11 cellular contexts compared by ENCODE assay signal in genomic region chr10:4234661-4235060, GRCh38.
DNase-seq lines count a peak whose midpoint lies in the region; ATAC-seq, FAIRE-seq and TF ChIP-seq lines count a peak whose summit lies in the region.
"Had no signal": no experiment of that assay in that cellular context is flagged by ENCODE, and none has a peak within 500 bp of the region (broad histone marks: within the 10 kb centered on the region; RNA-seq: fewer than 3 reads in every experiment).

No MANE protein-coding gene starts in this region.

- H3K4me3 ChIP-seq in A673 (ENCODE audit: low read depth, low read length, poor library complexity, severe bottlenecking): no peak overlapping the region
- no peak overlapping the region for H3K4me3 ChIP-seq in HepG2 (replicated peaks in 1 of 3; ENCODE audit: insufficient read depth in 1 of 3, low read depth in 2 of 3, low read length in 3 of 3)
- H3K4me3 ChIP-seq: BLaER1 treated with 17β-estradiol and CSF1 and Interleukin-3, amounts not matched to agents 10 nM and 100 nM; breast epithelium had no signal

- in situ Hi-C loops in KBM-7 (cut with MboI; ENCODE audit: low pct_unique_long_range_greater_than_20kb, low sequenced_read_pairs) (no loop called here), HepG2 (cut with HindIII; ENCODE audit: extremely low pct_ligation_motif_present, low pct_unique_long_range_greater_than_20kb) (no loop called here), ACHN (cut with HindIII; ENCODE audit: low pct_ligation_motif_present, low pct_unique_long_range_greater_than_20kb, low sequenced_read_pairs) (no loop called here)

- no peak for FAIRE-seq in HepG2 (lab: Jason Lieb, UNC)

- H3K36me3 ChIP-seq in A673 (ENCODE audit: insufficient read depth, low read length, poor library complexity, severe bottlenecking) (no peaks in the 10 kb centered on the region), HepG2 (replicated peaks in 1 of 2; ENCODE audit: control insufficient read depth in 1 of 2, insufficient read depth in 2 of 2, low read length in 2 of 2) (no peaks in the 10 kb centered on the region)
- H3K36me3 ChIP-seq: BLaER1 treated with 17β-estradiol and CSF1 and Interleukin-3, amounts not matched to agents 10 nM and 100 nM; breast epithelium had no signal

- H4K20me1 ChIP-seq in HepG2 (ENCODE audit: insufficient read depth, low read length): no peaks in the 10 kb centered on the region
- H4K20me1 ChIP-seq: BLaER1 treated with 17β-estradiol and CSF1 and Interleukin-3, amounts not matched to agents 10 nM and 100 nM had no signal

- no peak for TF ChIP-seq RAD21 in HepG2 (CRISPR knock-in tag; IDR thresholded peaks at IDR 0.05)

- H3K9me3 ChIP-seq in A673 (ENCODE audit: low read depth, low read length, poor library complexity, severe bottlenecking): peaks cover 3% of the 10 kb centered on the region
- H3K9me3 ChIP-seq in HepG2 (ENCODE audit: low read length): no peaks in the 10 kb centered on the region

- BruUV-seq in A673 (replicated peaks; lab: Mats Ljungman, UMichigan): no TSS peak
- no TSS peak for BruUV-seq in HepG2 (replicated peaks; lab: Mats Ljungman, UMichigan)

- CTCF ChIA-PET in A673 (lab: Charles Lee): no interaction called here
- CTCF ChIA-PET in HepG2 (lab: Yijun Ruan, JAX; ENCODE audit: low intra/inter-chr PET ratio, low total read pairs): no interaction called here

- intact Hi-C loops in A673 (cut with micrococcal nuclease; ENCODE audit: unreplicated experiment): no loop called here
- intact Hi-C loops in HepG2 (cut with micrococcal nuclease; ENCODE audit: unreplicated experiment): no loop called here

- 0 out of 2 replicates have a peak, but pooled peaks have one; percentile 14 for TF ChIP-seq CTCF in A673 (conservative IDR thresholded peaks at IDR 0.05; ENCODE audit: low read depth, low read length)
- no peak for TF ChIP-seq CTCF in HepG2 (CRISPR knock-in tag; IDR thresholded peaks at IDR 0.05)

- peak; percentile 54 for DNase-seq in A673 (ENCODE audit: low spot score)
- peak; percentile 84 for DNase-seq in KBM-7
- DNase-seq in activated CD4-positive, alpha-beta T cell treated with anti-CD3 and anti-CD28 coated beads, Interleukin-2, amount 50 U/mL, for 48 hours: peak; percentile 15 to 36
- no peak for DNase-seq in HepG2 (ENCODE audit: low spot score)
- no peak for DNase-seq in ACHN
- no peak for DNase-seq in NCI-H1105 treated with DMSO at 0.1 percent for 48 hours (lab: John Stamatoyannopoulos, UW)
- DNase-seq: GOT3 had no signal

- H3K4me2 ChIP-seq in HepG2 (ENCODE audit: low read depth, low read length): no peak overlapping the region
- H3K4me2 ChIP-seq: BLaER1 treated with 17β-estradiol and CSF1 and Interleukin-3, amounts not matched to agents 10 nM and 100 nM had no signal

- no peak overlapping the region for H2AFZ ChIP-seq in HepG2 (ENCODE audit: low read length)

- no peak overlapping the region for H3K9ac ChIP-seq in HepG2 (ENCODE audit: insufficient read depth, low read depth, low read length)
- H3K9ac ChIP-seq: BLaER1 treated with 17β-estradiol and CSF1 and Interleukin-3, amounts not matched to agents 10 nM and 100 nM had no signal

- H3K4me1 ChIP-seq in A673 (ENCODE audit: insufficient read depth, low read length, poor library complexity, severe bottlenecking): no peaks in the 10 kb centered on the region
- no peaks in the 10 kb centered on the region for H3K4me1 ChIP-seq in HepG2 (ENCODE audit: insufficient read depth, low read length)
- H3K4me1 ChIP-seq: BLaER1 treated with 17β-estradiol and CSF1 and Interleukin-3, amounts not matched to agents 10 nM and 100 nM; breast epithelium had no signal

- H3K27me3 ChIP-seq in A673 (replicated peaks; ENCODE audit: insufficient read depth, low read depth, low read length, poor library complexity) (no peaks in the 10 kb centered on the region), HepG2 (ENCODE audit: control insufficient read depth in 1 of 2, insufficient read depth in 2 of 2, low read length in 2 of 2) (0 out of 5 replicates have a peak, but pooled peaks cover 0 to 6% of the 10 kb centered on the region in 2 experiments)
- H3K27me3 ChIP-seq: BLaER1 treated with 17β-estradiol and CSF1 and Interleukin-3, amounts not matched to agents 10 nM and 100 nM; breast epithelium had no signal

- no peak overlapping the region for H3K27ac ChIP-seq in A673 (ENCODE audit: low read depth, low read length, poor library complexity, severe bottlenecking)
- H3K27ac ChIP-seq in HepG2 (ENCODE audit: extremely low read length, insufficient read depth, low read length): no peak overlapping the region
- H3K27ac ChIP-seq: BLaER1 treated with 17β-estradiol and CSF1 and Interleukin-3, amounts not matched to agents 10 nM and 100 nM; breast epithelium had no signal

- no peak for TF ChIP-seq EP300 in HepG2 (IDR thresholded peaks at IDR 0.05; ENCODE audit: low read depth in 2 of 2, low read length in 2 of 2)
- TF ChIP-seq EP300 in HepG2 (CRISPR knock-in tag; IDR thresholded peaks at IDR 0.05; ENCODE audit: borderline replicate concordance): no peak

- POLR2A ChIA-PET in A673 (lab: Charles Lee; ENCODE audit: low non-redundant PET) (no interaction called here), HepG2 (lab: Yijun Ruan, JAX) (no interaction called here)

- TF ChIP-seq POLR2A in HepG2 (IDR thresholded peaks at IDR 0.05; ENCODE audit: insufficient read depth in 1 of 2, low read depth in 2 of 2, low read length in 2 of 2): no peak

- WGBS in HepG2 (ENCODE audit: low lambda C conversion rate): 16% methylated on average over 8 of the region's 8 CpGs

- H3K79me2 ChIP-seq in HepG2 (ENCODE audit: insufficient read depth, low read length): no peaks in the 10 kb centered on the region

- ATAC-seq in HepG2 (no peak), HG02610 (IDR thresholded peaks at IDR 0.05; ENCODE audit: unreplicated experiment) (no peak), GM19467 (IDR thresholded peaks at IDR 0.05; ENCODE audit: unreplicated experiment) (no peak)

TF ChIP-seq in HepG2, 621 proteins besides CTCF, POLR2A, EP300 and RAD21:
- 0 out of 2 replicates have a peak, but pooled peaks have one; percentile 20 for TF ChIP-seq MNT (IDR thresholded peaks at IDR 0.05)
- no peak for TF ChIP-seq CREB1 (IDR thresholded peaks at IDR 0.05)
- TF ChIP-seq CREB1 (CRISPR knock-in tag; IDR thresholded peaks at IDR 0.05): no peak

Comparison
In these comparisons a context has a peak if more than half of its experiments do, and no peak if none do; other contexts are left out.
1. DNase-seq: peak in A673 (single experiment), KBM-7 (single experiment) and activated CD4-positive, alpha-beta T cell treated with anti-CD3 and anti-CD28 coated beads, Interleukin-2, amount 50 U/mL, for 48 hours (2 of 2); none in HepG2 (single experiment), ACHN (single experiment) and NCI-H1105 treated with DMSO at 0.1 percent for 48 hours (single experiment).